In the genomic region with DNA sequence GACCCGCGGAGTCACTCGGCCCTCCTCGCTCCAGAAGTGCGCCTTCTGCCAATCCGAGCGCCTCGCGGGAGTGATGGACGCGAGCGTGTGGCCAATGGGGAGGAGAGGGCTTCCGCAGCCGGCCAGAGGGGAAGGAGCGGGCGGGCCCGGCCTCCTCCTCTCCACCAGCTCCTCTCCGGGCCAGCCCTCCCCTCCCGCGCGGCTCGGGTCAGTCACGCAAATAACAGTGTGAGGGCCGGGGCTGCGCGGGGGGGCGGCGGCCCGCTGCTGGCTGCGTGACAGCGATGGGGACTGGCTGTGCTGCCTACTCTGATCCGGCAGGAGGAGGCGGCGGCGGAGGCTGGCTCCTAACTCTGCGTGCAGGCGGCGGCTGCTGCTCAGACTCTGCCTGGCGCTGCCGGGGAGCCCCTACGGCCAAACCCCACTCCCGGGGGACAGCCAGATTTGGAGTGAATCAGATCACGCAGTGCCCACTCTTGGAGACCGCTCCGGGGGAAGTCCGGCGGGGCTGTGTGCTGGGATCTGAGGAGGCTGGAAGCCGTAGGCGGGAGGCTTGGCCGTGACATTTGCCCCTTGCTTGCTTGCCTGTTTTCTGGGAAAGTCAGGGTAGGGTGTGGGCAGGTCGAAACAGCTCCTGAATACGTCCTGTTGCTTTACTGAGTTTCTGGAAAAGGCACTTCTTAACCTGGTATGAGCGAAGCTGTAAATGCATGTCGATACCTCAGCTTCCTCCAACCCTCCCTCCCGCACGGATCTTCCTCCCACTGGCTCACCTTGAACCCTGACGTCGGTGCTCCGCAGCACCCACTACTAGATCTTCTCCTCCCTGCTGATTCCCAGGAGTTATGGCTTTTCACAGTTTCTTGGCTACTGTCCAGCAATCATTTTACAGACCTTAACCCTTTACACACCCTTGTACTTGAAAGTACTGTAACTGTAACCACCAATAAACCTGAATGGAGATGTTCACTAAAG, we compare ENCODE assay signal across 1 cellular context.
A peak's percentile ranks its signal among the peaks of the same experiment; 100 is the strongest.
TF ChIP-seq lines count a peak whose summit lies in the region.

No MANE protein-coding gene starts in this region.

TF ChIP-seq in K562, 482 proteins besides CTCF, POLR2A, EP300 and RAD21 (continued from another document and continues in another):
- TF ChIP-seq GATA2 (CRISPR knock-in tag; IDR thresholded peaks at IDR 0.05): peak; percentile 42; the same call in 1 of the 2 replicates
- no peak for TF ChIP-seq KLF16 (IDR thresholded peaks at IDR 0.05)
- peak; percentile 31 to 73; a peak in 1 of 4 replicates for TF ChIP-seq MNT (conservative IDR thresholded peaks at IDR 0.05)
- no peak for TF ChIP-seq RHOXF2B (CRISPR knock-in tag; conservative IDR thresholded peaks at IDR 0.05)
- TF ChIP-seq, protein P1, sequence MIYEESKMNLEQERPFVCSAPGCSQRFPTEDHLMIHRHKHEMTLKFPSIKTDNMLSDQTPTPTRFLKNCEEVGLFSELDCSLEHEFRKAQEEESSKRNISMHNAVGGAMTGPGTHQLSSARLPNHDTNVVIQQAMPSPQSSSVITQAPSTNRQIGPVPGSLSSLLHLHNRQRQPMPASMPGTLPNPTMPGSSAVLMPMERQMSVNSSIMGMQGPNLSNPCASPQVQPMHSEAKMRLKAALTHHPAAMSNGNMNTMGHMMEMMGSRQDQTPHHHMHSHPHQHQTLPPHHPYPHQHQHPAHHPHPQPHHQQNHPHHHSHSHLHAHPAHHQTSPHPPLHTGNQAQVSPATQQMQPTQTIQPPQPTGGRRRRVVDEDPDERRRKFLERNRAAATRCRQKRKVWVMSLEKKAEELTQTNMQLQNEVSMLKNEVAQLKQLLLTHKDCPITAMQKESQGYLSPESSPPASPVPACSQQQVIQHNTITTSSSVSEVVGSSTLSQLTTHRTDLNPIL (CRISPR knock-in tag; IDR thresholded peaks at IDR 0.05): no peak
- TF ChIP-seq ETV1 (tag; conservative IDR thresholded peaks at IDR 0.05; ENCODE audit: low read depth): no peak
- no peak for TF ChIP-seq HNRNPUL1 (IDR thresholded peaks at IDR 0.05; ENCODE audit: low read length)
- no peak for TF ChIP-seq HNRNPK (IDR thresholded peaks at IDR 0.05; ENCODE audit: low read depth, low read length, poor library complexity, severe bottlenecking)
- TF ChIP-seq STAG1 (CRISPR knock-in tag; IDR thresholded peaks at IDR 0.05; ENCODE audit: borderline replicate concordance): no peak
- TF ChIP-seq RFX1 (IDR thresholded peaks at IDR 0.05): no peak
- no peak for TF ChIP-seq DIDO1 (tag; IDR thresholded peaks at IDR 0.05; ENCODE audit: low read depth)
- TF ChIP-seq, protein P2, sequence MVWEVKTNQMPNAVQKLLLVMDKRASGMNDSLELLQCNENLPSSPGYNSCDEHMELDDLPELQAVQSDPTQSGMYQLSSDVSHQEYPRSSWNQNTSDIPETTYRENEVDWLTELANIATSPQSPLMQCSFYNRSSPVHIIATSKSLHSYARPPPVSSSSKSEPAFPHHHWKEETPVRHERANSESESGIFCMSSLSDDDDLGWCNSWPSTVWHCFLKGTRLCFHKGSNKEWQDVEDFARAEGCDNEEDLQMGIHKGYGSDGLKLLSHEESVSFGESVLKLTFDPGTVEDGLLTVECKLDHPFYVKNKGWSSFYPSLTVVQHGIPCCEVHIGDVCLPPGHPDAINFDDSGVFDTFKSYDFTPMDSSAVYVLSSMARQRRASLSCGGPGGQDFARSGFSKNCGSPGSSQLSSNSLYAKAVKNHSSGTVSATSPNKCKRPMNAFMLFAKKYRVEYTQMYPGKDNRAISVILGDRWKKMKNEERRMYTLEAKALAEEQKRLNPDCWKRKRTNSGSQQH (CRISPR knock-in tag; IDR thresholded peaks at IDR 0.05): no peak
- no peak for TF ChIP-seq POLR2H (tag; IDR thresholded peaks at IDR 0.05; ENCODE audit: low read depth)
- TF ChIP-seq ZNF644 (tag; IDR thresholded peaks at IDR 0.05; ENCODE audit: low read depth): no peak
- TF ChIP-seq NR2C2 (CRISPR knock-in tag; IDR thresholded peaks at IDR 0.05): peak; percentile 35; the same call in 1 of the 2 replicates
- TF ChIP-seq NR2C2 (tag; IDR thresholded peaks at IDR 0.05): peak; percentile 83
- TF ChIP-seq ZKSCAN8 (CRISPR knock-in tag; IDR thresholded peaks at IDR 0.05): no peak
- no peak for TF ChIP-seq RFX7 (CRISPR knock-in tag; IDR thresholded peaks at IDR 0.05)
- TF ChIP-seq, protein P3, sequence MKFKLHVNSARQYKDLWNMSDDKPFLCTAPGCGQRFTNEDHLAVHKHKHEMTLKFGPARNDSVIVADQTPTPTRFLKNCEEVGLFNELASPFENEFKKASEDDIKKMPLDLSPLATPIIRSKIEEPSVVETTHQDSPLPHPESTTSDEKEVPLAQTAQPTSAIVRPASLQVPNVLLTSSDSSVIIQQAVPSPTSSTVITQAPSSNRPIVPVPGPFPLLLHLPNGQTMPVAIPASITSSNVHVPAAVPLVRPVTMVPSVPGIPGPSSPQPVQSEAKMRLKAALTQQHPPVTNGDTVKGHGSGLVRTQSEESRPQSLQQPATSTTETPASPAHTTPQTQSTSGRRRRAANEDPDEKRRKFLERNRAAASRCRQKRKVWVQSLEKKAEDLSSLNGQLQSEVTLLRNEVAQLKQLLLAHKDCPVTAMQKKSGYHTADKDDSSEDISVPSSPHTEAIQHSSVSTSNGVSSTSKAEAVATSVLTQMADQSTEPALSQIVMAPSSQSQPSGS (CRISPR knock-in tag; IDR thresholded peaks at IDR 0.05): no peak
- no peak for TF ChIP-seq ATF4 (CRISPR knock-in tag; IDR thresholded peaks at IDR 0.05)
- TF ChIP-seq SIX5 (IDR thresholded peaks at IDR 0.05; ENCODE audit: borderline replicate concordance in 1 of 2, insufficient read depth in 1 of 2, low read depth in 1 of 2, low read length in 2 of 2): no peak
- TF ChIP-seq GABPB1 (CRISPR knock-in tag; IDR thresholded peaks at IDR 0.05): peak; percentile 61; the same call in 1 of the 2 replicates
- TF ChIP-seq ZNF436 (CRISPR knock-in tag; IDR thresholded peaks at IDR 0.05): no peak
- TF ChIP-seq KDM1A (IDR thresholded peaks at IDR 0.05): peak; percentile 48 to 73; a peak in 3 of 4 replicates
- TF ChIP-seq ZNF175 (CRISPR knock-in tag; IDR thresholded peaks at IDR 0.05; ENCODE audit: low read depth): no peak
- no peak for TF ChIP-seq PREB (CRISPR knock-in tag; IDR thresholded peaks at IDR 0.05)
- no peak for TF ChIP-seq PTRF (tag; IDR thresholded peaks at IDR 0.05)
- TF ChIP-seq BCOR (IDR thresholded peaks at IDR 0.05): peak; percentile 81; the same call in 1 of the 2 replicates
- TF ChIP-seq, protein P4, sequence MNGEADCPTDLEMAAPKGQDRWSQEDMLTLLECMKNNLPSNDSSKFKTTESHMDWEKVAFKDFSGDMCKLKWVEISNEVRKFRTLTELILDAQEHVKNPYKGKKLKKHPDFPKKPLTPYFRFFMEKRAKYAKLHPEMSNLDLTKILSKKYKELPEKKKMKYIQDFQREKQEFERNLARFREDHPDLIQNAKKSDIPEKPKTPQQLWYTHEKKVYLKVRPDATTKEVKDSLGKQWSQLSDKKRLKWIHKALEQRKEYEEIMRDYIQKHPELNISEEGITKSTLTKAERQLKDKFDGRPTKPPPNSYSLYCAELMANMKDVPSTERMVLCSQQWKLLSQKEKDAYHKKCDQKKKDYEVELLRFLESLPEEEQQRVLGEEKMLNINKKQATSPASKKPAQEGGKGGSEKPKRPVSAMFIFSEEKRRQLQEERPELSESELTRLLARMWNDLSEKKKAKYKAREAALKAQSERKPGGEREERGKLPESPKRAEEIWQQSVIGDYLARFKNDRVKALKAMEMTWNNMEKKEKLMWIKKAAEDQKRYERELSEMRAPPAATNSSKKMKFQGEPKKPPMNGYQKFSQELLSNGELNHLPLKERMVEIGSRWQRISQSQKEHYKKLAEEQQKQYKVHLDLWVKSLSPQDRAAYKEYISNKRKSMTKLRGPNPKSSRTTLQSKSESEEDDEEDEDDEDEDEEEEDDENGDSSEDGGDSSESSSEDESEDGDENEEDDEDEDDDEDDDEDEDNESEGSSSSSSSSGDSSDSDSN (IDR thresholded peaks at IDR 0.05; ENCODE audit: borderline replicate concordance in 1 of 2, low read depth in 2 of 2, low read length in 2 of 2): peak in 1 of 2 experiments; percentile 58; a peak in 1 of 4 replicates
- TF ChIP-seq ZNF121 (CRISPR knock-in tag; conservative IDR thresholded peaks at IDR 0.05): no peak
- TF ChIP-seq NFIC (IDR thresholded peaks at IDR 0.05): peak; percentile 98
- no peak for TF ChIP-seq NFXL1 (CRISPR knock-in tag; IDR thresholded peaks at IDR 0.05)
- TF ChIP-seq, protein P5, sequence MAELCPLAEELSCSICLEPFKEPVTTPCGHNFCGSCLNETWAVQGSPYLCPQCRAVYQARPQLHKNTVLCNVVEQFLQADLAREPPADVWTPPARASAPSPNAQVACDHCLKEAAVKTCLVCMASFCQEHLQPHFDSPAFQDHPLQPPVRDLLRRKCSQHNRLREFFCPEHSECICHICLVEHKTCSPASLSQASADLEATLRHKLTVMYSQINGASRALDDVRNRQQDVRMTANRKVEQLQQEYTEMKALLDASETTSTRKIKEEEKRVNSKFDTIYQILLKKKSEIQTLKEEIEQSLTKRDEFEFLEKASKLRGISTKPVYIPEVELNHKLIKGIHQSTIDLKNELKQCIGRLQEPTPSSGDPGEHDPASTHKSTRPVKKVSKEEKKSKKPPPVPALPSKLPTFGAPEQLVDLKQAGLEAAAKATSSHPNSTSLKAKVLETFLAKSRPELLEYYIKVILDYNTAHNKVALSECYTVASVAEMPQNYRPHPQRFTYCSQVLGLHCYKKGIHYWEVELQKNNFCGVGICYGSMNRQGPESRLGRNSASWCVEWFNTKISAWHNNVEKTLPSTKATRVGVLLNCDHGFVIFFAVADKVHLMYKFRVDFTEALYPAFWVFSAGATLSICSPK (IDR thresholded peaks at IDR 0.05; ENCODE audit: borderline replicate concordance): no peak
- no peak for TF ChIP-seq THRAP3 (IDR thresholded peaks at IDR 0.05; ENCODE audit: borderline replicate concordance)
- TF ChIP-seq ZNF785 (CRISPR knock-in tag; IDR thresholded peaks at IDR 0.05): no peak
- no peak for TF ChIP-seq ZNF124 (CRISPR knock-in tag; IDR thresholded peaks at IDR 0.05)
- TF ChIP-seq ZNF311 (CRISPR knock-in tag; IDR thresholded peaks at IDR 0.05): no peak
- TF ChIP-seq ZBTB43 (CRISPR knock-in tag; IDR thresholded peaks at IDR 0.05): no peak
- peak; percentile 52 for TF ChIP-seq ESRRA (IDR thresholded peaks at IDR 0.05; ENCODE audit: borderline replicate concordance, low read depth)
- TF ChIP-seq CCAR2 (IDR thresholded peaks at IDR 0.05; ENCODE audit: low read depth, low read length): no peak
- no peak for TF ChIP-seq ZNF77 (CRISPR knock-in tag; IDR thresholded peaks at IDR 0.05)
- TF ChIP-seq E2F4 (CRISPR knock-in tag; IDR thresholded peaks at IDR 0.05; ENCODE audit: low read depth): no peak
- TF ChIP-seq TFAM (CRISPR knock-in tag; conservative IDR thresholded peaks at IDR 0.05): no peak
- TF ChIP-seq ZNF143 (CRISPR knock-in tag; IDR thresholded peaks at IDR 0.05): no peak
- no peak for TF ChIP-seq SMARCB1 (IDR thresholded peaks at IDR 0.05; ENCODE audit: insufficient read length, low read depth)
- TF ChIP-seq, protein P6, sequence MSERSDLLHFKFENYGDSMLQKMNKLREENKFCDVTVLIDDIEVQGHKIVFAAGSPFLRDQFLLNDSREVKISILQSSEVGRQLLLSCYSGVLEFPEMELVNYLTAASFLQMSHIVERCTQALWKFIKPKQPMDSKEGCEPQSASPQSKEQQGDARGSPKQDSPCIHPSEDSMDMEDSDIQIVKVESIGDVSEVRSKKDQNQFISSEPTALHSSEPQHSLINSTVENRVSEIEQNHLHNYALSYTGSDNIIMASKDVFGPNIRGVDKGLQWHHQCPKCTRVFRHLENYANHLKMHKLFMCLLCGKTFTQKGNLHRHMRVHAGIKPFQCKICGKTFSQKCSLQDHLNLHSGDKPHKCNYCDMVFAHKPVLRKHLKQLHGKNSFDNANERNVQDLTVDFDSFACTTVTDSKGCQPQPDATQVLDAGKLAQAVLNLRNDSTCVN (CRISPR knock-in tag; IDR thresholded peaks at IDR 0.05): no peak
- TF ChIP-seq JUND (IDR thresholded peaks at IDR 0.05; ENCODE audit: borderline replicate concordance, low read depth, low read length): peak; percentile 57
- TF ChIP-seq JUND (tag; IDR thresholded peaks at IDR 0.05; ENCODE audit: borderline replicate concordance, low read depth, low read length): no peak; the same call in 2 of the 3 replicates
